ENCODE assay signal across 1 cellular context in genomic region chr3:33439421-33440327, GRCh38.
TF ChIP-seq lines count a peak whose summit lies in the region.

No MANE protein-coding gene starts in this region.

TF ChIP-seq in HepG2, 621 proteins besides CTCF, POLR2A, EP300 and RAD21 (continued from another document and continues in another):
- peak; percentile 83 for TF ChIP-seq HMGXB4 (CRISPR knock-in tag; IDR thresholded peaks at IDR 0.05; ENCODE audit: borderline replicate concordance in 1 of 2, low read depth in 1 of 2)
- TF ChIP-seq SIX1 (CRISPR knock-in tag; IDR thresholded peaks at IDR 0.05; ENCODE audit: borderline replicate concordance), result no peak
- peak; percentile 62; the same call in 1 of the 2 replicates for TF ChIP-seq ZNF280B (CRISPR knock-in tag; IDR thresholded peaks at IDR 0.05; ENCODE audit: borderline replicate concordance)
- no peak for TF ChIP-seq MIXL1 (CRISPR knock-in tag; IDR thresholded peaks at IDR 0.05)
- no peak for TF ChIP-seq NFE2L2 (IDR thresholded peaks at IDR 0.05; ENCODE audit: low read length)
- no peak; the same call in 1 of the 2 replicates for TF ChIP-seq GMEB1 (CRISPR knock-in tag; IDR thresholded peaks at IDR 0.05; ENCODE audit: borderline replicate concordance)
- TF ChIP-seq SMAD9 (CRISPR knock-in tag; IDR thresholded peaks at IDR 0.05), result no peak
- TF ChIP-seq ZSCAN25 (CRISPR knock-in tag; IDR thresholded peaks at IDR 0.05), result peak; percentile 71
- no peak for TF ChIP-seq ZBTB49 (CRISPR knock-in tag; IDR thresholded peaks at IDR 0.05; ENCODE audit: borderline replicate concordance)
- no peak for TF ChIP-seq ASH2L (IDR thresholded peaks at IDR 0.05; ENCODE audit: insufficient read length, low read depth, low read length)
- TF ChIP-seq MTA1 (CRISPR knock-in tag; IDR thresholded peaks at IDR 0.05; ENCODE audit: borderline replicate concordance), result peak; percentile 60; the same call in 1 of the 2 replicates
- TF ChIP-seq ZNF510 (CRISPR knock-in tag; IDR thresholded peaks at IDR 0.05; ENCODE audit: low read depth), result no peak
- TF ChIP-seq REL (CRISPR knock-in tag; conservative IDR thresholded peaks at IDR 0.05), result no peak
- TF ChIP-seq TCF7L2 (IDR thresholded peaks at IDR 0.05; ENCODE audit: low read depth, low read length), result no peak
- no peak for TF ChIP-seq POGZ (CRISPR knock-in tag; IDR thresholded peaks at IDR 0.05)
- TF ChIP-seq CSRNP2 (CRISPR knock-in tag; conservative IDR thresholded peaks at IDR 0.05; ENCODE audit: low read depth), result no peak
- TF ChIP-seq KLF6 (CRISPR knock-in tag; IDR thresholded peaks at IDR 0.05), result no peak; the same call in 1 of the 2 replicates
- no peak for TF ChIP-seq ZNF484 (CRISPR knock-in tag; IDR thresholded peaks at IDR 0.05; ENCODE audit: borderline replicate concordance, low read depth)
- TF ChIP-seq TRIM22 (IDR thresholded peaks at IDR 0.05), result no peak
- peak; percentile 71; the same call in 1 of the 2 replicates for TF ChIP-seq GABPB1 (CRISPR knock-in tag; IDR thresholded peaks at IDR 0.05)
- no peak for TF ChIP-seq SP4 (CRISPR knock-in tag; IDR thresholded peaks at IDR 0.05)
- no peak for TF ChIP-seq CEBPB (IDR thresholded peaks at IDR 0.05; ENCODE audit: borderline replicate concordance, low read depth, low read length)
- TF ChIP-seq TEF (CRISPR knock-in tag; IDR thresholded peaks at IDR 0.05), result no peak
- no peak; the same call in 1 of the 2 replicates for TF ChIP-seq POGK (CRISPR knock-in tag; conservative IDR thresholded peaks at IDR 0.05)
- TF ChIP-seq NR2F6 (IDR thresholded peaks at IDR 0.05), result no peak
- no peak for TF ChIP-seq NR2F6 (CRISPR knock-in tag; IDR thresholded peaks at IDR 0.05)
- no peak for TF ChIP-seq ETV6 (CRISPR knock-in tag; conservative IDR thresholded peaks at IDR 0.05)
- TF ChIP-seq ZNF136 (CRISPR knock-in tag; IDR thresholded peaks at IDR 0.05; ENCODE audit: low read depth), result no peak
- TF ChIP-seq ZNF317 (CRISPR knock-in tag; IDR thresholded peaks at IDR 0.05), result peak; percentile 9; the same call in 1 of the 2 replicates
- TF ChIP-seq ARNT2 (CRISPR knock-in tag; IDR thresholded peaks at IDR 0.05; ENCODE audit: low read depth), result peak; percentile 63; the same call in 1 of the 2 replicates
- no peak for TF ChIP-seq ATF7 (IDR thresholded peaks at IDR 0.05)
- no peak for TF ChIP-seq ATF7 (CRISPR knock-in tag; IDR thresholded peaks at IDR 0.05)
- TF ChIP-seq ZNF841 (CRISPR knock-in tag; IDR thresholded peaks at IDR 0.05; ENCODE audit: borderline replicate concordance), result no peak
- TF ChIP-seq ATF2 (CRISPR knock-in tag; IDR thresholded peaks at IDR 0.05), result no peak
- TF ChIP-seq ZNF616 (CRISPR knock-in tag; IDR thresholded peaks at IDR 0.05; ENCODE audit: low read depth), result 0 out of 2 replicates have a peak, but pooled peaks have one; percentile 52
- no peak for TF ChIP-seq ELK4 (CRISPR knock-in tag; IDR thresholded peaks at IDR 0.05; ENCODE audit: borderline replicate concordance)
- TF ChIP-seq ELF1 (CRISPR knock-in tag; IDR thresholded peaks at IDR 0.05), result no peak
- TF ChIP-seq E2F1 (CRISPR knock-in tag; IDR thresholded peaks at IDR 0.05), result no peak
- TF ChIP-seq ZBTB42 (CRISPR knock-in tag; IDR thresholded peaks at IDR 0.05), result peak; percentile 57; the same call in 1 of the 2 replicates
- TF ChIP-seq MLX (CRISPR knock-in tag; IDR thresholded peaks at IDR 0.05), result no peak
- no peak for TF ChIP-seq ZNF501 (CRISPR knock-in tag; IDR thresholded peaks at IDR 0.05)
- no peak for TF ChIP-seq NAIF1 (CRISPR knock-in tag; IDR thresholded peaks at IDR 0.05; ENCODE audit: borderline replicate concordance)
